ENCODE assay signal across 1 cellular context in genomic region chr10:12237265-12238220, GRCh38.
TF ChIP-seq lines count a peak whose summit lies in the region.

No MANE protein-coding gene starts in this region.

TF ChIP-seq in HepG2, 621 proteins besides CTCF, POLR2A, EP300 and RAD21 (continued from another document and continues in another):
- TF ChIP-seq CSRNP2 (CRISPR knock-in tag; conservative IDR thresholded peaks at IDR 0.05; ENCODE audit: low read depth) (no peak), ZGPAT (CRISPR knock-in tag; IDR thresholded peaks at IDR 0.05) (peak; percentile 57), ZNF33A (CRISPR knock-in tag; IDR thresholded peaks at IDR 0.05; ENCODE audit: borderline replicate concordance) (no peak), CEBPG (CRISPR knock-in tag; IDR thresholded peaks at IDR 0.05) (peak; percentile 71), TCF7L2 (IDR thresholded peaks at IDR 0.05; ENCODE audit: low read depth, low read length) (peak; percentile 88), ZMYM2 (CRISPR knock-in tag; IDR thresholded peaks at IDR 0.05) (peak; percentile 97), AKNA (CRISPR knock-in tag; IDR thresholded peaks at IDR 0.05; ENCODE audit: borderline replicate concordance) (no peak), CREM (IDR thresholded peaks at IDR 0.05) (peak; percentile 85), CREM (CRISPR knock-in tag; IDR thresholded peaks at IDR 0.05) (no peak), FOXA3 (CRISPR knock-in tag; IDR thresholded peaks at IDR 0.05) (peak; percentile 84), NCOR1 (IDR thresholded peaks at IDR 0.05; ENCODE audit: borderline replicate concordance, low read length) (peak; percentile 92; the same call in 1 of the 2 replicates), FOXK2 (IDR thresholded peaks at IDR 0.05) (no peak), GATAD2A (CRISPR knock-in tag; IDR thresholded peaks at IDR 0.05) (peak; percentile 81), NCOA5 (CRISPR knock-in tag; IDR thresholded peaks at IDR 0.05) (no peak), PPARG (CRISPR knock-in tag; conservative IDR thresholded peaks at IDR 0.05) (0 out of 2 replicates have a peak, but pooled peaks have one; percentile 13), ELF3 (CRISPR knock-in tag; IDR thresholded peaks at IDR 0.05) (0 out of 2 replicates have a peak, but pooled peaks have one; percentile 28), PRDM4 (CRISPR knock-in tag; IDR thresholded peaks at IDR 0.05; ENCODE audit: borderline replicate concordance) (no peak), ZNF878 (CRISPR knock-in tag; IDR thresholded peaks at IDR 0.05) (no peak), POGZ (CRISPR knock-in tag; IDR thresholded peaks at IDR 0.05) (peak; percentile 73), HOMEZ (CRISPR knock-in tag; IDR thresholded peaks at IDR 0.05; ENCODE audit: low read depth) (peak; percentile 64; the same call in 1 of the 2 replicates), ZNF512 (CRISPR knock-in tag; IDR thresholded peaks at IDR 0.05) (no peak), ZNF318 (CRISPR knock-in tag; IDR thresholded peaks at IDR 0.05) (no peak), SOX5 (CRISPR knock-in tag; IDR thresholded peaks at IDR 0.05; ENCODE audit: borderline replicate concordance) (peak; percentile 89), TCF7 (IDR thresholded peaks at IDR 0.05; ENCODE audit: low read depth) (peak; percentile 89), TBL1XR1 (IDR thresholded peaks at IDR 0.05; ENCODE audit: borderline replicate concordance, low read length, partially characterized antibody) (peak; percentile 62), HMG20B (CRISPR knock-in tag; conservative IDR thresholded peaks at IDR 0.05) (no peak), NR2F6 (IDR thresholded peaks at IDR 0.05) (no peak; the same call in 1 of the 2 replicates), NR2F6 (CRISPR knock-in tag; IDR thresholded peaks at IDR 0.05) (0 out of 2 replicates have a peak, but pooled peaks have one; percentile 28), MBD4 (IDR thresholded peaks at IDR 0.05; ENCODE audit: borderline replicate concordance, low read length) (no peak; the same call in 1 of the 2 replicates), PITX1 (CRISPR knock-in tag; IDR thresholded peaks at IDR 0.05) (peak; percentile 53; the same call in 1 of the 2 replicates), ZKSCAN8 (CRISPR knock-in tag; IDR thresholded peaks at IDR 0.05; ENCODE audit: borderline replicate concordance) (no peak; the same call in 1 of the 2 replicates)
